Comparison of ENCODE assay signal across 1 cellular context in the genomic region with DNA sequence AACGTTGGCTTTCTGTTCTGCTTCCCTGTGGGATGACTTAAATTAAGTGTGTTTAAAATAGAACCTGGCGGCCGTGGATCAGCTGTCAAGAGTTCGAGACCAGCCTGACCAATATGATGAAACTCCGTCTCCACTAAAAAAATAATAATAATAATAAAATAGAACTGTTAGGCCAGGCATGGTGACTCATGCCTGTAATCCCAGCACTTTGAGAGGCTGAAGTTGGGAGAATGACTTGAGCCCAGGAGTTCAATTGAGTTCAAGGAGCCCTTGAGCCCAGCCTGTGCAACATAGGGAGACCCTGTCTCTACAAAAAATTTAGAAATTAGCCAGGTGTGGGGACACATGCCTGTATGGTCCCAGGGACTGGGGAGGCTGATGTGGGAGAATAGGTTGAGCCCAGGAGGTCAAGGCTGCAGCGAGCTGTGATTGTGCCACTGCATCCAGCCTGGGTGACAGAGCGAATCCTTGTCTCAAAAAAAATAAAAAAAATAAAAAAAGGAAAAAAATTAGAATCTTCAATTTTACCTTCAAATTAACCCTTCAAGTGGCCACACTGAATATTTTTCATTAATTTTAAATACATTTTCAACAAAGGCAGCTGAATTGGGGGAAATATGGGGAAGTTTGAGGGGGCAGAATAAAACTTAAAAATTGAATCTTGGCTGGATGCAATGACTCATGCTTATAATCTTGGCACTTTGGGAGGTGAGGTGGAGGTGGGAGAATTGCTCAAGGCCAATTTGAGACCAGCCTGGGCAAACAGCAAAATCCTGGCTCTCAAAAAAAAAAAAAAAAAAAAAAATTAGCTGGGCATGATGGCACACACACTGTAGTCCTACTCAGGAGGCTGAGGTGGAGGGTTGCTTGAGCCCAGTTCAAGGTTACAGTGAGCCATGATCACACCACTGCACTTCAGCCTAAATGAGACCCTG.
TF ChIP-seq lines count a peak whose summit lies in the region.

No MANE protein-coding gene starts in this region.

TF ChIP-seq in K562, 482 proteins besides CTCF, POLR2A, EP300 and RAD21:
- TF ChIP-seq ELF2 (CRISPR knock-in tag; IDR thresholded peaks at IDR 0.05): no peak
- TF ChIP-seq, protein P1, sequence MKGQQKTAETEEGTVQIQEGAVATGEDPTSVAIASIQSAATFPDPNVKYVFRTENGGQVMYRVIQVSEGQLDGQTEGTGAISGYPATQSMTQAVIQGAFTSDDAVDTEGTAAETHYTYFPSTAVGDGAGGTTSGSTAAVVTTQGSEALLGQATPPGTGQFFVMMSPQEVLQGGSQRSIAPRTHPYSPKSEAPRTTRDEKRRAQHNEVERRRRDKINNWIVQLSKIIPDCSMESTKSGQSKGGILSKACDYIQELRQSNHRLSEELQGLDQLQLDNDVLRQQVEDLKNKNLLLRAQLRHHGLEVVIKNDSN (CRISPR knock-in tag; IDR thresholded peaks at IDR 0.05): no peak
